ENCODE assay signal across 8 cellular contexts in the genomic region with DNA sequence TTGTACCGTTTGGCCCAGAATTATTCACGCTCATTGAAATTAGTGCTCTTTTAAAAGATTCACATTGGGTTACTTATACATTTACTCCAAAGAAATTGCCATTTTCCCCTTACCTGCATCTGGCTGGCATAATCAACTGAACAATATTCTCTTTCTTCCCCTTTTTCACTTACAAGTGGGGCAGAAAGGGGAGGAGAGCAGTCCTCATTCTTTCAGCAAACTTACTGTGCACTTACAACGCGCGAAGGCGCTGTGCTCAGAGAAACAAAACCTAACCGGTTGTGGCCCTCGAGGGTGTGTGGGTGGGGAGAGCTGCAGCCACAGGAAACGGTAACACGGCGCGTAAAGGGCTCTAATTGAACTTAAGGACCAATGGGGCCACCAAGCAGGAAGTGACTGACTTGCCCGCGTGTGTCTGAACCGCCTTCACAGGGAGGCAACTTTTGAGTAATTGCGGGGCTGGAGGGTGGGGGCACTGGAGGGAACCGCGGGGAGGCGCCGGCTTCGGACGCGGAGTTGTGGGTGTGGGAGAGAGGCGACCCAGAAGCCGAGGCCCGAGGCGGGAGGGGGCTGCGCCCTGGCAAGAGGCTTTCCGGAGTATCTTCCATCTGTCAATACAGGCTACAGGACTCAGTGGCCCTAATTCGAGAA. TPM values are rescaled to one million over a fixed set of nuclear protein-coding genes. Genes with fewer than 3 reads are reported as not detected.
A peak's percentile ranks its signal among the peaks of the same experiment; 100 is the strongest.
DNase-seq lines count a peak whose midpoint lies in the region; ATAC-seq and TF ChIP-seq lines count a peak whose summit lies in the region.

No MANE protein-coding gene starts in this region.

- H4K20me1 ChIP-seq in neural cell (ENCODE audit: insufficient read depth) = no peaks in the 10 kb centered on the region

- peaks cover 8% of the 10 kb centered on the region for H3K36me3 ChIP-seq in neural cell (ENCODE audit: insufficient read depth, low read length)
- no peaks in the 10 kb centered on the region for H3K36me3 ChIP-seq in stomach smooth muscle (ENCODE audit: control insufficient read depth in 2 of 2, insufficient read depth in 2 of 2, low read length in 2 of 2)

- peak overlapping the region; percentile 84 for H3K4me2 ChIP-seq in neural cell (ENCODE audit: low read length)

- no peak for TF ChIP-seq RAD21 in neural cell (conservative IDR thresholded peaks at IDR 0.05)

- H3K9ac ChIP-seq in neural cell (ENCODE audit: low read length) = peak overlapping the region; percentile 96
- H3K9ac ChIP-seq in stomach smooth muscle (ENCODE audit: low read length in 2 of 2) = peak overlapping the region; percentile 83 to 99

- TF ChIP-seq CTCF in fibroblast of the aortic adventitia (IDR thresholded peaks at IDR 0.05; ENCODE audit: insufficient read depth, low read length) (peak; percentile 35), neural cell (IDR thresholded peaks at IDR 0.05; ENCODE audit: poor library complexity, severe bottlenecking) (no peak)

- H3K9me3 Mint-ChIP-seq in activated T-helper 17 cell treated with anti-CD3 and anti-CD28 coated beads, Interleukin-2, amount 50 U/mL, for 72 hours = no peaks in the 10 kb centered on the region

- H2AFZ ChIP-seq in neural cell (ENCODE audit: low read depth, low read length) = peak overlapping the region; percentile 80

- no peaks in the 10 kb centered on the region for H3F3A ChIP-seq in neural cell (ENCODE audit: insufficient read depth, low read length, poor library complexity, severe bottlenecking)

- H3K9me3 ChIP-seq in neural cell (ENCODE audit: low read length) (no peaks in the 10 kb centered on the region), stomach smooth muscle (ENCODE audit: control insufficient read depth in 2 of 2, low read length in 2 of 2) (no peaks in the 10 kb centered on the region)

- H3K4me3 ChIP-seq in fibroblast of the aortic adventitia (ENCODE audit: low read depth, low read length) (peak overlapping the region; percentile 69), neural cell (ENCODE audit: low read length) (peak overlapping the region; percentile 94), stomach smooth muscle (ENCODE audit: low read length in 2 of 2) (peak overlapping the region; percentile 86)

- ATAC-seq in activated T-helper 17 cell treated with anti-CD3 and anti-CD28 coated beads, Interleukin-2, amount 50 U/mL, for 72 hours (replicated peaks) = peak; percentile 85

- peak overlapping the region; percentile 89 for H3K4me3 Mint-ChIP-seq in activated T-helper 17 cell treated with anti-CD3 and anti-CD28 coated beads, Interleukin-2, amount 50 U/mL, for 72 hours

- H3K79me2 ChIP-seq in neural cell (replicated peaks; ENCODE audit: insufficient read depth, low read length) = peaks cover 21% of the 10 kb centered on the region

- no peaks in the 10 kb centered on the region for H3K9me2 ChIP-seq in neural cell (ENCODE audit: insufficient read depth, low read length)

- H3K27ac ChIP-seq in neural cell (ENCODE audit: low read length) (peak overlapping the region; percentile 99), stomach smooth muscle (ENCODE audit: low read length) (peak overlapping the region; percentile 96)

- H3K4me1 ChIP-seq in stomach smooth muscle (ENCODE audit: control insufficient read depth, insufficient read depth, low read length) = peaks cover 10% of the 10 kb centered on the region

- no peaks in the 10 kb centered on the region for H3K27me3 Mint-ChIP-seq in activated T-helper 17 cell treated with anti-CD3 and anti-CD28 coated beads, Interleukin-2, amount 50 U/mL, for 72 hours

- peak overlapping the region; percentile 97 for H3K27ac Mint-ChIP-seq in activated T-helper 17 cell treated with anti-CD3 and anti-CD28 coated beads, Interleukin-2, amount 50 U/mL, for 72 hours

- peaks cover 45% of the 10 kb centered on the region for H3K36me3 Mint-ChIP-seq in activated T-helper 17 cell treated with anti-CD3 and anti-CD28 coated beads, Interleukin-2, amount 50 U/mL, for 72 hours (ENCODE audit: low read depth)

- no peaks in the 10 kb centered on the region for H3K27me3 ChIP-seq in neural cell (ENCODE audit: insufficient read depth, low read depth, low read length)
- no peaks in the 10 kb centered on the region for H3K27me3 ChIP-seq in stomach smooth muscle (ENCODE audit: control insufficient read depth in 1 of 2, insufficient read depth in 2 of 2, low read length in 2 of 2)

- no peak for TF ChIP-seq EP300 in neural cell (conservative IDR thresholded peaks at IDR 0.05; ENCODE audit: poor library complexity, severe bottlenecking)

- DNase-seq in ELF-1 (ENCODE audit: low read depth, low spot score) (peak; percentile 93), GOT3 (lab: John Stamatoyannopoulos, UW) (peak; percentile 49), LHCN-M2 (ENCODE audit: low read depth) (peak; percentile 96), RPMI7951 (ENCODE audit: low read depth) (peak; percentile 97), fibroblast of the aortic adventitia (ENCODE audit: low read depth) (peak; percentile 81)

- peaks cover 15% of the 10 kb centered on the region for H3K4me1 Mint-ChIP-seq in activated T-helper 17 cell treated with anti-CD3 and anti-CD28 coated beads, Interleukin-2, amount 50 U/mL, for 72 hours

TF ChIP-seq in neural cell, 6 proteins besides CTCF, POLR2A, EP300 and RAD21:
- TF ChIP-seq MXI1 (conservative IDR thresholded peaks at IDR 0.05; ENCODE audit: poor library complexity, severe bottlenecking) (no peak), POLR2AphosphoS5 (IDR thresholded peaks at IDR 0.05) (no peak), TAF1 (IDR thresholded peaks at IDR 0.05; ENCODE audit: low read depth) (no peak), EZH2 (IDR thresholded peaks at IDR 0.05; ENCODE audit: borderline replicate concordance, insufficient read depth, low read length, poor library complexity, severe bottlenecking) (no peak), SMC3 (conservative IDR thresholded peaks at IDR 0.05; ENCODE audit: poor library complexity) (no peak)
- TF ChIP-seq, protein P1, sequence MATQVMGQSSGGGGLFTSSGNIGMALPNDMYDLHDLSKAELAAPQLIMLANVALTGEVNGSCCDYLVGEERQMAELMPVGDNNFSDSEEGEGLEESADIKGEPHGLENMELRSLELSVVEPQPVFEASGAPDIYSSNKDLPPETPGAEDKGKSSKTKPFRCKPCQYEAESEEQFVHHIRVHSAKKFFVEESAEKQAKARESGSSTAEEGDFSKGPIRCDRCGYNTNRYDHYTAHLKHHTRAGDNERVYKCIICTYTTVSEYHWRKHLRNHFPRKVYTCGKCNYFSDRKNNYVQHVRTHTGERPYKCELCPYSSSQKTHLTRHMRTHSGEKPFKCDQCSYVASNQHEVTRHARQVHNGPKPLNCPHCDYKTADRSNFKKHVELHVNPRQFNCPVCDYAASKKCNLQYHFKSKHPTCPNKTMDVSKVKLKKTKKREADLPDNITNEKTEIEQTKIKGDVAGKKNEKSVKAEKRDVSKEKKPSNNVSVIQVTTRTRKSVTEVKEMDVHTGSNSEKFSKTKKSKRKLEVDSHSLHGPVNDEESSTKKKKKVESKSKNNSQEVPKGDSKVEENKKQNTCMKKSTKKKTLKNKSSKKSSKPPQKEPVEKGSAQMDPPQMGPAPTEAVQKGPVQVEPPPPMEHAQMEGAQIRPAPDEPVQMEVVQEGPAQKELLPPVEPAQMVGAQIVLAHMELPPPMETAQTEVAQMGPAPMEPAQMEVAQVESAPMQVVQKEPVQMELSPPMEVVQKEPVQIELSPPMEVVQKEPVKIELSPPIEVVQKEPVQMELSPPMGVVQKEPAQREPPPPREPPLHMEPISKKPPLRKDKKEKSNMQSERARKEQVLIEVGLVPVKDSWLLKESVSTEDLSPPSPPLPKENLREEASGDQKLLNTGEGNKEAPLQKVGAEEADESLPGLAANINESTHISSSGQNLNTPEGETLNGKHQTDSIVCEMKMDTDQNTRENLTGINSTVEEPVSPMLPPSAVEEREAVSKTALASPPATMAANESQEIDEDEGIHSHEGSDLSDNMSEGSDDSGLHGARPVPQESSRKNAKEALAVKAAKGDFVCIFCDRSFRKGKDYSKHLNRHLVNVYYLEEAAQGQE (IDR thresholded peaks at IDR 0.05; ENCODE audit: borderline replicate concordance) = no peak

RNA-seq across cellular contexts. Expression of a gene that starts 0.7 kb away (rescaled TPM):
- total RNA-seq in LHCN-M2 (2014; rRNA removed) = 71.4 and 88.2 TPM in 2 replicates
- polyA plus RNA-seq in LHCN-M2 (2012) = 27.5 TPM
- total RNA-seq in RPMI7951 (2014; rRNA removed; shearing (Covaris generic)) = 111 and 115 TPM in 2 replicates
- total RNA-seq in activated T-helper 17 cell treated with anti-CD3 and anti-CD28 coated beads, Interleukin-2, amount 50 U/mL, for 72 hours = 100 to 1,000 TPM; 112 to 125 TPM
- 133 and 134 TPM in 2 replicates for total RNA-seq in fibroblast of the aortic adventitia (ENCODE audit: low replicate concordance)
- 97.1 and 100 TPM in 2 replicates for polyA plus RNA-seq in neural cell
- 137 and 157 TPM in 2 replicates for polyA minus RNA-seq in neural cell

RNA-seq across cellular contexts. Expression of a gene that starts 21.2 kb away (rescaled TPM):
- total RNA-seq in LHCN-M2 (2014; rRNA removed) (116 and 125 TPM in 2 replicates), fibroblast of the aortic adventitia (ENCODE audit: low replicate concordance) (86.4 and 127 TPM in 2 replicates)
- 45.2 TPM for polyA plus RNA-seq in LHCN-M2 (2012)
- 99.5 and 107 TPM in 2 replicates for total RNA-seq in RPMI7951 (2014; rRNA removed; shearing (Covaris generic))
- total RNA-seq in activated T-helper 17 cell treated with anti-CD3 and anti-CD28 coated beads, Interleukin-2, amount 50 U/mL, for 72 hours = 100 to 1,000 TPM; 168 to 199 TPM
- 165 and 201 TPM in 2 replicates for polyA plus RNA-seq in neural cell
- polyA minus RNA-seq in neural cell = 205 and 238 TPM in 2 replicates

RNA-seq across cellular contexts. Expression of a gene that starts 45.8 kb away (rescaled TPM):
- total RNA-seq in LHCN-M2 (2014; rRNA removed) (under 0.01 TPM in 1 of 2 replicates, not detected in the other), fibroblast of the aortic adventitia (ENCODE audit: low replicate concordance) (under 0.01 TPM in 1 of 2 replicates, not detected in the other)
- not detected for polyA plus RNA-seq in LHCN-M2 (2012)
- total RNA-seq in RPMI7951 (2014; rRNA removed; shearing (Covaris generic)) = not detected in 2 replicates
- total RNA-seq in activated T-helper 17 cell treated with anti-CD3 and anti-CD28 coated beads, Interleukin-2, amount 50 U/mL, for 72 hours = under 1 TPM; 0.04 to 0.08 TPM
- not detected in 2 replicates for polyA plus RNA-seq in neural cell
- not detected in 2 replicates for polyA minus RNA-seq in neural cell

Comparison
In these comparisons a context has a peak if more than half of its experiments do, and no peak if none do; other contexts are left out.
1. Peak in every context shown above with its lines: DNase-seq, ATAC-seq, H3K4me3 ChIP-seq and H3K27ac ChIP-seq.